29 cellular contexts compared by ENCODE assay signal in the genomic region with DNA sequence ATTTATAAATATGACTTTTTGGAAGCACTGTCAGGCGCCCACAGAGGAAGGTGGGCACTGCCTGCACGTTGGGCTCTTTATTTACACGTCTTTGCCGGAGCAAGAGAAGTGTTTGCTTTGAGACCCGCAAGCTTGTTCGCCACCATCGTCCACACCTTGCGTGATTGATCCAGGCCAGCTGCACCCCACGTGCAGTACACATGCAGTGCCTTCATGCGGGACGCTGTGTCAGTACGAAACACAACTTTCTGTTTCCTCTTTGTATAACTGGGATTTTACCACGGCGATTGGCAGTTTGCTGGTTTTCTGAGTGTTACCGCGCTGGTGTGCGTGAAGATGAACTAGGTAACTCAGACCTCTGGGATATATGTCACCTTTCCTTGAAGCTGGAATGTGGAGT.
"Had no signal": no experiment of that assay in that cellular context is flagged by ENCODE, and none has a peak within 500 bp of the region (broad histone marks: within the 10 kb centered on the region; RNA-seq: fewer than 3 reads in every experiment).

No MANE protein-coding gene starts in this region.

- H3K9me3 Mint-ChIP-seq: activated B cell treated with CpG ODN at 0.5 μM for 24 hours; activated CD4-positive, alpha-beta memory T cell treated with anti-CD3 and anti-CD28 coated beads, Interleukin-2, amount 10 ng/mL, durations not matched to agents 7 days and 5 days; activated CD4-positive, alpha-beta T cell treated with anti-CD3 and anti-CD28 coated beads, Interleukin-2, amount 10 ng/mL, durations not matched to agents 24 days and 14 days; activated T-cell treated with anti-CD3 and anti-CD28 coated beads, Interleukin-2, amount 50 U/mL, for 4 hours; effector memory CD8-positive, alpha-beta T cell had no signal

- H3K36me3 Mint-ChIP-seq: activated naive CD8-positive, alpha-beta T cell had no signal

- DNase-seq: activated B cell treated with CpG ODN at 0.5 μM for 24 hours; activated CD4-positive, alpha-beta memory T cell treated with anti-CD3 and anti-CD28 coated beads, Interleukin-2, amount 10 ng/mL, durations not matched to agents 7 days and 5 days; activated CD4-positive, alpha-beta T cell treated with anti-CD3 and anti-CD28 coated beads for 36 hours; activated CD4-positive, alpha-beta T cell treated with anti-CD3 and anti-CD28 coated beads, Interleukin-2, amount 10 ng/mL, durations not matched to agents 24 days and 14 days; activated CD4-positive, CD25-positive, alpha-beta regulatory T cell treated with anti-CD3 and anti-CD28 coated beads, Interleukin-2, amount 50 U/mL, for 72 hours; activated CD8-positive, alpha-beta memory T cell treated with anti-CD3 and anti-CD28 coated beads for 24 hours; activated effector memory CD4-positive, alpha-beta T cell treated with Interleukin-2 at 50 U/mL for 16 hours; activated gamma-delta T cell treated with Interleukin-2 at 50 U/mL for 16 hours; activated naive CD4-positive, alpha-beta T cell treated with anti-CD3 and anti-CD28 coated beads, Interleukin-2, amount 50 U/mL, for 16 hours; activated naive CD4-positive, alpha-beta T cell treated with Interleukin-2 at 50 U/mL for 16 hours; activated T-cell treated with anti-CD3 and anti-CD28 coated beads, Interleukin-2, amount 50 U/mL, for 4 hours; amniotic stem cell; anterior cingulate cortex; brain microvascular endothelial cell; caudate nucleus; cortex of kidney; dermis blood vessel endothelial cell; effector CD4-positive, alpha-beta T cell; effector memory CD8-positive, alpha-beta T cell; erythroblast; foreskin keratinocyte; gastrocnemius medialis; glutamatergic neuron; heart left ventricle; T-helper 2 cell; WERI-Rb-1 had no signal

- H3K27ac ChIP-seq: brain microvascular endothelial cell, esophagus muscularis mucosa, foreskin keratinocyte, gastrocnemius medialis, heart left ventricle, WERI-Rb-1 had no signal

- H3K27me3 Mint-ChIP-seq: activated CD4-positive, alpha-beta memory T cell treated with anti-CD3 and anti-CD28 coated beads, Interleukin-2, amount 10 ng/mL, durations not matched to agents 7 days and 5 days; activated CD4-positive, alpha-beta T cell treated with anti-CD3 and anti-CD28 coated beads for 36 hours had no signal

- H3K4me3 Mint-ChIP-seq: activated B cell treated with CpG ODN at 0.5 μM for 24 hours; activated CD4-positive, alpha-beta memory T cell treated with anti-CD3 and anti-CD28 coated beads, Interleukin-2, amount 10 ng/mL, durations not matched to agents 7 days and 5 days; activated CD4-positive, alpha-beta T cell treated with anti-CD3 and anti-CD28 coated beads for 36 hours; activated CD4-positive, alpha-beta T cell treated with anti-CD3 and anti-CD28 coated beads, Interleukin-2, amount 10 ng/mL, durations not matched to agents 24 days and 14 days; activated naive CD8-positive, alpha-beta T cell; activated T-cell treated with anti-CD3 and anti-CD28 coated beads, Interleukin-2, amount 50 U/mL, for 4 hours; activated T-helper 17 cell treated with anti-CD3 and anti-CD28 coated beads, Interleukin-2, amount 50 U/mL, for 72 hours; effector memory CD8-positive, alpha-beta T cell had no signal

- ATAC-seq: activated CD4-positive, alpha-beta T cell treated with anti-CD3 and anti-CD28 coated beads for 36 hours; activated T-cell treated with anti-CD3 and anti-CD28 coated beads, Interleukin-2, amount 50 U/mL, for 4 hours; activated T-helper 17 cell treated with anti-CD3 and anti-CD28 coated beads, Interleukin-2, amount 50 U/mL, for 72 hours; effector memory CD8-positive, alpha-beta T cell; foreskin keratinocyte; gastrocnemius medialis; heart left ventricle had no signal

- H3K4me1 Mint-ChIP-seq: activated CD4-positive, alpha-beta memory T cell treated with anti-CD3 and anti-CD28 coated beads, Interleukin-2, amount 10 ng/mL, durations not matched to agents 7 days and 5 days had no signal

- H3K27ac Mint-ChIP-seq: activated B cell treated with CpG ODN at 0.5 μM for 24 hours; activated CD4-positive, alpha-beta memory T cell treated with anti-CD3 and anti-CD28 coated beads, Interleukin-2, amount 10 ng/mL, durations not matched to agents 7 days and 5 days; activated CD4-positive, alpha-beta T cell treated with anti-CD3 and anti-CD28 coated beads for 36 hours; activated CD4-positive, alpha-beta T cell treated with anti-CD3 and anti-CD28 coated beads, Interleukin-2, amount 10 ng/mL, durations not matched to agents 24 days and 14 days; activated naive CD8-positive, alpha-beta T cell; activated T-helper 17 cell treated with anti-CD3 and anti-CD28 coated beads, Interleukin-2, amount 50 U/mL, for 72 hours; effector memory CD8-positive, alpha-beta T cell had no signal
